Comparison of ENCODE assay signal across 11 cellular contexts in genomic region chr21:19228241-19228640, GRCh38.
"Had no signal": no experiment of that assay in that cellular context is flagged by ENCODE, and none has a peak within 500 bp of the region (broad histone marks: within the 10 kb centered on the region; RNA-seq: fewer than 3 reads in every experiment).

No MANE protein-coding gene starts in this region.

- H3K4me1 ChIP-seq: gastrocnemius medialis, heart right ventricle, parathyroid adenoma had no signal

- DNase-seq: activated CD4-positive, alpha-beta T cell treated with anti-CD3 and anti-CD28 coated beads for 4 hours; activated CD8-positive, alpha-beta memory T cell treated with anti-CD3 and anti-CD28 coated beads, Interleukin-2, amount 50 U/mL, for 4 hours; activated CD8-positive, alpha-beta T cell treated with anti-CD3 and anti-CD28 coated beads for 36 hours; caudate nucleus; effector CD8-positive, alpha-beta T cell; gastrocnemius medialis; heart right ventricle; stimulated activated CD4-positive, alpha-beta T cell treated with anti-CD3 and anti-CD28 coated beads, Interleukin-15, amount 100 ng/mL, for 24 hours had no signal

- H3K36me3 ChIP-seq: gastrocnemius medialis, heart right ventricle had no signal

- H3K27me3 ChIP-seq: gastrocnemius medialis, heart right ventricle had no signal

- ATAC-seq: activated CD8-positive, alpha-beta T cell treated with anti-CD3 and anti-CD28 coated beads for 36 hours; gastrocnemius medialis; heart right ventricle had no signal

- H3K27ac ChIP-seq: coronary artery, gastrocnemius medialis, heart right ventricle, parathyroid adenoma had no signal

- H3K36me3 Mint-ChIP-seq: mesothelial cell of epicardium had no signal

- H3K9me3 ChIP-seq: gastrocnemius medialis had no signal

- H3K4me3 ChIP-seq: coronary artery, gastrocnemius medialis, heart right ventricle had no signal

- H3K27ac Mint-ChIP-seq: activated CD8-positive, alpha-beta T cell treated with anti-CD3 and anti-CD28 coated beads for 36 hours; mesothelial cell of epicardium had no signal
